ENCODE assay signal across 15 cellular contexts in genomic region chr20:21244808-21245207, GRCh38. TPM values are rescaled to one million over a fixed set of nuclear protein-coding genes. Genes with fewer than 3 reads are reported as not detected.
DNase-seq lines count a peak whose midpoint lies in the region; TF ChIP-seq lines count a peak whose summit lies in the region.
"Had no signal": no experiment of that assay in that cellular context is flagged by ENCODE, and none has a peak within 500 bp of the region (broad histone marks: within the 10 kb centered on the region; RNA-seq: fewer than 3 reads in every experiment).

No MANE protein-coding gene starts in this region.

- CTCF ChIA-PET in HEK293 (lab: Yijun Ruan, JAX), result interaction anchor here (1.4 to 3.3 kb wide), 2 partner anchors 9 to 261 kb away, joined by 7 to 22 read pairs; no protein-coding TSS in a partner anchor

- no peak overlapping the region for H3K4me3 Mint-ChIP-seq in H9
- no peak overlapping the region for H3K4me3 Mint-ChIP-seq in activated T-helper 2 cell treated with anti-CD3 and anti-CD28 coated beads, Interferon-gamma antibody, Interleukin-2, Interleukin-4, amounts not matched to agents 10 μg/mL and 5 μg/mL and 100 μg/mL, durations not matched to agents 14 hours and 24 hours and 36 hours (ENCODE audit: low read depth)
- H3K4me3 Mint-ChIP-seq: CD4-positive, alpha-beta T cell; CD8-positive, alpha-beta T cell had no signal

- H3K79me2 ChIP-seq in H9 (ENCODE audit: insufficient read depth, low read length), result no peaks in the 10 kb centered on the region
- H3K79me2 ChIP-seq in trophoblast cell (ENCODE audit: control insufficient read depth, insufficient read depth, low read length, poor library complexity), result no peaks in the 10 kb centered on the region

- no peak overlapping the region for H3K56ac ChIP-seq in H9 (ENCODE audit: insufficient read length, low read depth, low read length)

- H2BK5ac ChIP-seq in H9 (ENCODE audit: insufficient read length, low read length) (no peak overlapping the region), trophoblast cell (ENCODE audit: low read depth, low read length, poor library complexity) (no peak overlapping the region)

- POLR2A ChIA-PET in HEK293 (lab: Yijun Ruan, JAX), result no interaction called here

- peak overlapping the region in 1 of 3 experiments; percentile 28; a peak in 1 of 7 replicates for H3K27ac Mint-ChIP-seq in H9
- H3K27ac Mint-ChIP-seq in activated T-helper 2 cell treated with anti-CD3 and anti-CD28 coated beads, Interferon-gamma antibody, Interleukin-2, Interleukin-4, amounts not matched to agents 10 μg/mL and 5 μg/mL and 100 μg/mL, durations not matched to agents 14 hours and 24 hours and 36 hours, result peak overlapping the region; percentile 12
- H3K27ac Mint-ChIP-seq: CD4-positive, alpha-beta T cell; CD8-positive, alpha-beta T cell had no signal

- no peaks in the 10 kb centered on the region for H4K20me1 ChIP-seq in H9 (ENCODE audit: control insufficient read depth, insufficient read depth, insufficient read length)
- H4K20me1 ChIP-seq: BLaER1 treated with 17β-estradiol and CSF1 and Interleukin-3, amounts not matched to agents 10 nM and 100 nM had no signal

- no peak overlapping the region for H2BK15ac ChIP-seq in H9 (ENCODE audit: low read depth, low read length)

- no peak overlapping the region for H2BK20ac ChIP-seq in H9 (ENCODE audit: low read depth, low read length, poor library complexity, severe bottlenecking)

- H3K23ac ChIP-seq in H9 (ENCODE audit: insufficient read length, low read depth, low read length), result no peak overlapping the region
- no peak overlapping the region for H3K23ac ChIP-seq in trophoblast cell (ENCODE audit: low read length)

- H3K4me1 Mint-ChIP-seq in H9, result peaks cover 8 to 10% of the 10 kb centered on the region in 2 experiments
- peaks cover under 1% of the 10 kb centered on the region for H3K4me1 Mint-ChIP-seq in activated T-helper 2 cell treated with anti-CD3 and anti-CD28 coated beads, Interferon-gamma antibody, Interleukin-2, Interleukin-4, amounts not matched to agents 10 μg/mL and 5 μg/mL and 100 μg/mL, durations not matched to agents 14 hours and 24 hours and 36 hours (ENCODE audit: low read depth)

- H3K36me3 ChIP-seq in HEK293 (ENCODE audit: control insufficient read depth in 2 of 2, insufficient read depth in 1 of 2, low read length in 2 of 2) (peaks cover 0 to 15% of the 10 kb centered on the region in 2 experiments; a peak in 1 of 3 replicates), trophoblast cell (ENCODE audit: control insufficient read depth in 1 of 2, insufficient read depth in 2 of 2, low read length in 2 of 2) (no peaks in the 10 kb centered on the region), BE2C (no peaks in the 10 kb centered on the region)

- peaks cover 14 to 20% (median 16%) of the 10 kb centered on the region in 3 experiments for H3K36me3 Mint-ChIP-seq in H9 (ENCODE audit: insufficient read depth in 1 of 3, low read depth in 3 of 3)
- no peaks in the 10 kb centered on the region for H3K36me3 Mint-ChIP-seq in activated T-helper 2 cell treated with anti-CD3 and anti-CD28 coated beads, Interferon-gamma antibody, Interleukin-2, Interleukin-4, amounts not matched to agents 10 μg/mL and 5 μg/mL and 100 μg/mL, durations not matched to agents 14 hours and 24 hours and 36 hours (ENCODE audit: low read depth)

- H3T11ph ChIP-seq in H9 (ENCODE audit: low read length), result no peak overlapping the region

- no peaks in the 10 kb centered on the region for H3K23me2 ChIP-seq in H9 (ENCODE audit: insufficient read length, low read depth, low read length, poor library complexity, severe bottlenecking)

- H3K14ac ChIP-seq in H9 (ENCODE audit: insufficient read depth, low read length) (no peak overlapping the region), trophoblast cell (ENCODE audit: low read length) (no peak overlapping the region)

- peak overlapping the region; percentile 37 for H4K5ac ChIP-seq in H9 (ENCODE audit: insufficient read length, low read depth, low read length)

- H4K8ac ChIP-seq in H9 (replicated peaks; ENCODE audit: insufficient read length, low read depth, low read length) (no peak overlapping the region), trophoblast cell (ENCODE audit: low read depth, low read length) (no peak overlapping the region)

- H3K4me1 ChIP-seq in H9 (ENCODE audit: insufficient read depth, low read length) (no peaks in the 10 kb centered on the region; the same call in 1 of the 2 replicates), HEK293 (ENCODE audit: control insufficient read depth, insufficient read depth, low read length) (no peaks in the 10 kb centered on the region), trophoblast cell (ENCODE audit: control insufficient read depth in 1 of 2, insufficient read depth in 2 of 2, low read length in 2 of 2) (no peaks in the 10 kb centered on the region), BE2C (no peaks in the 10 kb centered on the region)
- H3K4me1 ChIP-seq: Caco-2 had no signal

- TF ChIP-seq CTCF in H9 (conservative IDR thresholded peaks at IDR 0.05) (no peak), HEK293 (tag by site-specific recombination; IDR thresholded peaks at IDR 0.05) (no peak), GM20000 (IDR thresholded peaks at IDR 0.05; ENCODE audit: extremely low read depth, missing control alignments) (no peak), BE2C (IDR thresholded peaks at IDR 0.05; ENCODE audit: low read depth, low read length) (no peak)

- H3K79me1 ChIP-seq in H9 (ENCODE audit: insufficient read depth, low read depth, low read length, poor library complexity, severe bottlenecking) (no peaks in the 10 kb centered on the region), trophoblast cell (ENCODE audit: low read length) (no peaks in the 10 kb centered on the region)

- H3K27me3 ChIP-seq in H9 (ENCODE audit: insufficient read depth, low read length), result no peaks in the 10 kb centered on the region
- no peaks in the 10 kb centered on the region for H3K27me3 ChIP-seq in trophoblast cell (ENCODE audit: insufficient read depth, low read length)
- H3K27me3 ChIP-seq in BE2C, result no peaks in the 10 kb centered on the region
- H3K27me3 ChIP-seq: BLaER1 treated with 17β-estradiol and CSF1 and Interleukin-3, amounts not matched to agents 10 nM and 100 nM had no signal

- no CpG with 5 or more reads among the region's 3 CpGs for WGBS in H9 (ENCODE audit: extremely low coverage, insufficient read length, low lambda C conversion rate)
- no CpG with 5 or more reads among the region's 3 CpGs for WGBS in trophoblast cell (ENCODE audit: extremely low coverage, insufficient coverage, insufficient read length)

- H3K27ac ChIP-seq in H9 (ENCODE audit: insufficient read length, low read depth, low read length), result no peak overlapping the region
- H3K27ac ChIP-seq in HEK293 (ENCODE audit: extremely low read depth, low read depth, low read length), result no peak overlapping the region
- H3K27ac ChIP-seq in trophoblast cell (ENCODE audit: low read depth, low read length), result no peak overlapping the region
- H3K27ac ChIP-seq: BLaER1 treated with 17β-estradiol and CSF1 and Interleukin-3, amounts not matched to agents 10 nM and 100 nM; C4-2B had no signal

- H3K18ac ChIP-seq in H9 (ENCODE audit: insufficient read length, low read depth, low read length) (no peak overlapping the region), trophoblast cell (ENCODE audit: low read length) (no peak overlapping the region)

- DNase-seq in H9 (no peak), trophoblast cell (no peak), GM20000 (ENCODE audit: low spot score) (no peak), BE2C (no peak)
- DNase-seq in activated T-helper 2 cell treated with anti-CD3 and anti-CD28 coated beads, Interferon-gamma antibody, Interleukin-2, Interleukin-4, amounts not matched to agents 10 μg/mL and 5 μg/mL and 100 μg/mL, durations not matched to agents 14 hours and 24 hours and 36 hours (ENCODE audit: low spot score), result no peak
- DNase-seq: 8988T; ACHN; Caco-2; Calu3; CD4-positive, alpha-beta T cell; CD8-positive, alpha-beta T cell; GF-D8 had no signal

- H3K4ac ChIP-seq in H9 (ENCODE audit: low read depth, low read length) (no peak overlapping the region), trophoblast cell (ENCODE audit: low read depth, low read length) (no peak overlapping the region)

- H2BK120ac ChIP-seq in H9 (ENCODE audit: low read depth, low read length, poor library complexity, severe bottlenecking) (no peak overlapping the region), trophoblast cell (ENCODE audit: insufficient read depth, low read length, poor library complexity) (no peak overlapping the region)

- no peak overlapping the region for H3K4me3 ChIP-seq in HEK293 (ENCODE audit: low read depth, low read length)
- H3K4me3 ChIP-seq in trophoblast cell (ENCODE audit: low read depth, low read length), result no peak overlapping the region
- no peak overlapping the region for H3K4me3 ChIP-seq in BE2C (ENCODE audit: low read depth, low read length)
- H3K4me3 ChIP-seq: BLaER1 treated with 17β-estradiol and CSF1 and Interleukin-3, amounts not matched to agents 10 nM and 100 nM had no signal

- intact Hi-C loops in activated T-helper 2 cell treated with anti-CD3 and anti-CD28 coated beads, Interferon-gamma antibody, Interleukin-2, Interleukin-4, amounts not matched to agents 10 μg/mL and 5 μg/mL and 100 μg/mL, durations not matched to agents 14 hours and 24 hours and 36 hours (cut with micrococcal nuclease), result no loop called here

- peaks cover 0 to 4% of the 10 kb centered on the region in 2 experiments; a peak in 1 of 5 replicates for H3K9me3 Mint-ChIP-seq in H9
- no peaks in the 10 kb centered on the region for H3K9me3 Mint-ChIP-seq in activated T-helper 2 cell treated with anti-CD3 and anti-CD28 coated beads, Interferon-gamma antibody, Interleukin-2, Interleukin-4, amounts not matched to agents 10 μg/mL and 5 μg/mL and 100 μg/mL, durations not matched to agents 14 hours and 24 hours and 36 hours
- H3K9me3 Mint-ChIP-seq: CD4-positive, alpha-beta T cell; CD8-positive, alpha-beta T cell had no signal

- H3K27me3 Mint-ChIP-seq in H9 (ENCODE audit: low read depth), result peaks cover 2% of the 10 kb centered on the region; the same call in 1 of the 2 replicates
- H3K27me3 Mint-ChIP-seq in activated T-helper 2 cell treated with anti-CD3 and anti-CD28 coated beads, Interferon-gamma antibody, Interleukin-2, Interleukin-4, amounts not matched to agents 10 μg/mL and 5 μg/mL and 100 μg/mL, durations not matched to agents 14 hours and 24 hours and 36 hours (ENCODE audit: low read depth), result no peaks in the 10 kb centered on the region
- H3K27me3 Mint-ChIP-seq: CD4-positive, alpha-beta T cell had no signal

- H2AK5ac ChIP-seq in H9 (ENCODE audit: insufficient read length, low read length) (no peak overlapping the region), trophoblast cell (ENCODE audit: low read length) (no peak overlapping the region)

- H4K12ac ChIP-seq in trophoblast cell (ENCODE audit: low read depth, low read length), result no peak overlapping the region

- H2BK12ac ChIP-seq in H9 (ENCODE audit: insufficient read length, low read depth, low read length), result no peak overlapping the region
- no peak overlapping the region for H2BK12ac ChIP-seq in trophoblast cell (ENCODE audit: low read length)

- H2AFZ ChIP-seq in H9 (ENCODE audit: low read length) (no peak overlapping the region), trophoblast cell (ENCODE audit: insufficient read depth, low read length, poor library complexity) (no peak overlapping the region)

- H3K9me3 ChIP-seq in H9 (ENCODE audit: control insufficient read depth, low read depth, low read length), result no peaks in the 10 kb centered on the region
- no peaks in the 10 kb centered on the region for H3K9me3 ChIP-seq in HEK293 (ENCODE audit: control insufficient read depth, insufficient read depth, low read depth, low read length)
- H3K9me3 ChIP-seq in trophoblast cell (ENCODE audit: insufficient read depth, low read depth, low read length), result no peaks in the 10 kb centered on the region
- H3K9me3 ChIP-seq in BE2C, result no peaks in the 10 kb centered on the region
- H3K9me3 ChIP-seq: Caco-2 had no signal

- H3K4me2 ChIP-seq in H9 (ENCODE audit: insufficient read depth, insufficient read length, low read length) (no peak overlapping the region), trophoblast cell (ENCODE audit: low read length) (no peak overlapping the region)
- H3K4me2 ChIP-seq: BLaER1 treated with 17β-estradiol and CSF1 and Interleukin-3, amounts not matched to agents 10 nM and 100 nM had no signal

- H4K91ac ChIP-seq in H9 (ENCODE audit: insufficient read length, low read depth, low read length) (no peak overlapping the region), trophoblast cell (ENCODE audit: low read depth, low read length) (no peak overlapping the region)

- no peak overlapping the region for H3K9ac ChIP-seq in H9 (ENCODE audit: extremely low read depth, insufficient read length, low read length)
- no peak overlapping the region for H3K9ac ChIP-seq in trophoblast cell (ENCODE audit: low read length)
- H3K9ac ChIP-seq: BLaER1 treated with 17β-estradiol and CSF1 and Interleukin-3, amounts not matched to agents 10 nM and 100 nM had no signal

RNA-seq across cellular contexts. Expression of gene XRN2, which starts 58.3 kb away (rescaled TPM):
- 96.7 and 97.6 TPM in 2 replicates for total RNA-seq in H9 (2021)
- total RNA-seq in activated T-helper 2 cell treated with anti-CD3 and anti-CD28 coated beads, Interferon-gamma antibody, Interleukin-2, Interleukin-4, amounts not matched to agents 10 μg/mL and 5 μg/mL and 100 μg/mL, durations not matched to agents 14 hours and 24 hours and 36 hours, result 87.7 and 90.2 TPM in 2 replicates
- 50.0 and 51.3 TPM in 2 replicates for polyA plus RNA-seq in trophoblast cell (2013)
- polyA plus RNA-seq in BE2C (2012; ENCODE audit: insufficient read depth, insufficient read length, low read depth), result 52.3 TPM
